9 cellular contexts compared by ENCODE assay signal in genomic region chr15:35308802-35309201, GRCh38.
DNase-seq lines count a peak whose midpoint lies in the region; ATAC-seq, FAIRE-seq and TF ChIP-seq lines count a peak whose summit lies in the region.
"Had no signal": no experiment of that assay in that cellular context is flagged by ENCODE, and none has a peak within 500 bp of the region (broad histone marks: within the 10 kb centered on the region; RNA-seq: fewer than 3 reads in every experiment).

No MANE protein-coding gene starts in this region.

- no peaks in the 10 kb centered on the region for H3K4me1 Mint-ChIP-seq in activated CD4-positive, alpha-beta T cell treated with anti-CD3 and anti-CD28 coated beads, Interleukin-2, amount 10 ng/mL, durations not matched to agents 7 days and 5 days
- H3K4me1 Mint-ChIP-seq in progenitor cell of endocrine pancreas (ENCODE audit: low read depth), result peaks cover 29% of the 10 kb centered on the region

- WGBS in K562 (ENCODE audit: insufficient coverage, low coverage, missing lambda C conversion rate), result 18% methylated on average over 2 of the region's 2 CpGs

- POLR2A ChIA-PET in K562 (lab: Yijun Ruan, JAX), result interaction anchor here (0.7 kb wide), 1 partner anchor 215 kb away, joined by 3 read pairs; no protein-coding TSS in a partner anchor
- POLR2A ChIA-PET in activated CD4-positive, alpha-beta T cell treated with anti-CD3 and anti-CD28 coated beads, Interleukin-2, amount 10 ng/mL, durations not matched to agents 7 days and 5 days (lab: Charles Lee), result no interaction called here

- no peaks in the 10 kb centered on the region for H3K27me3 Mint-ChIP-seq in activated CD4-positive, alpha-beta T cell treated with anti-CD3 and anti-CD28 coated beads, Interleukin-2, amount 10 ng/mL, durations not matched to agents 7 days and 5 days
- no peaks in the 10 kb centered on the region for H3K27me3 Mint-ChIP-seq in progenitor cell of endocrine pancreas

- H3K4me3 Mint-ChIP-seq in activated CD4-positive, alpha-beta T cell treated with anti-CD3 and anti-CD28 coated beads, Interleukin-2, amount 10 ng/mL, durations not matched to agents 7 days and 5 days, result no peak overlapping the region
- H3K4me3 Mint-ChIP-seq in progenitor cell of endocrine pancreas (ENCODE audit: low read depth), result no peak overlapping the region

- no peak overlapping the region for H3K27ac Mint-ChIP-seq in activated CD4-positive, alpha-beta T cell treated with anti-CD3 and anti-CD28 coated beads, Interleukin-2, amount 10 ng/mL, durations not matched to agents 7 days and 5 days
- no peak overlapping the region for H3K27ac Mint-ChIP-seq in progenitor cell of endocrine pancreas

- H3K27ac ChIP-seq in K562 (ENCODE audit: extremely low read depth, low read depth, low read length), result no peak overlapping the region
- H3K27ac ChIP-seq in thoracic aorta, result peak overlapping the region; percentile 49 to 74

- H3K9me3 Mint-ChIP-seq in activated CD4-positive, alpha-beta T cell treated with anti-CD3 and anti-CD28 coated beads, Interleukin-2, amount 10 ng/mL, durations not matched to agents 7 days and 5 days, result no peaks in the 10 kb centered on the region
- no peaks in the 10 kb centered on the region for H3K9me3 Mint-ChIP-seq in progenitor cell of endocrine pancreas (ENCODE audit: low read depth)

- no peaks in the 10 kb centered on the region for H3K9me3 ChIP-seq in K562 (replicated peaks; ENCODE audit: control insufficient read depth, insufficient read depth, low read depth, low read length)
- H3K9me3 ChIP-seq in thoracic aorta, result no peaks in the 10 kb centered on the region

- H3K79me2 ChIP-seq in K562 (ENCODE audit: control insufficient read depth, insufficient read depth, low read length), result no peaks in the 10 kb centered on the region

- H3K9ac ChIP-seq in K562 (ENCODE audit: insufficient read depth in 1 of 2, low read depth in 2 of 2, low read length in 2 of 2), result no peak overlapping the region

- TF ChIP-seq RAD21 in K562 (CRISPR knock-in tag; conservative IDR thresholded peaks at IDR 0.05 in 1 of 2, IDR thresholded peaks at IDR 0.05 in 1 of 2), result no peak

- TF ChIP-seq EP300 in K562 (IDR thresholded peaks at IDR 0.05; ENCODE audit: low read length), result no peak

- TF ChIP-seq POLR2A in K562 (conservative IDR thresholded peaks at IDR 0.05), result no peak

- H4K20me1 ChIP-seq in K562 (replicated peaks; ENCODE audit: control insufficient read depth, insufficient read depth, low read length), result no peaks in the 10 kb centered on the region

- DNase-seq in HS-27A (ENCODE audit: low read depth) (peak; percentile 69), K562 (ENCODE audit: extremely low read depth in 1 of 4, low spot score in 3 of 4) (no peak), iris pigment epithelial cell (ENCODE audit: low read depth) (peak; percentile 99), thoracic aorta (ENCODE audit: low spot score) (no peak), progenitor cell of endocrine pancreas (ENCODE audit: low spot score, unreplicated experiment) (no peak)
- DNase-seq in activated CD4-positive, alpha-beta T cell treated with anti-CD3 and anti-CD28 coated beads, Interleukin-2, amount 10 ng/mL, durations not matched to agents 7 days and 5 days, result no peak
- DNase-seq: stimulated activated CD4-positive, alpha-beta T cell treated with anti-CD3 and anti-CD28 coated beads, Interleukin-12 subunit alpha, Interleukin-12 subunit beta, amount 100 ng/mL, for 4 hours had no signal

- H3K27me3 ChIP-seq in K562 (ENCODE audit: control insufficient read depth in 2 of 2, insufficient read depth in 2 of 2, low read length in 2 of 2), result no peaks in the 10 kb centered on the region
- H3K27me3 ChIP-seq in thoracic aorta (replicated peaks; ENCODE audit: insufficient read depth), result no peaks in the 10 kb centered on the region

- H3K36me3 ChIP-seq in K562 (ENCODE audit: control insufficient read depth, insufficient read depth, low read length), result no peaks in the 10 kb centered on the region
- no peaks in the 10 kb centered on the region for H3K36me3 ChIP-seq in thoracic aorta

- H3K4me2 ChIP-seq in K562 (ENCODE audit: insufficient read depth, low read length), result peak overlapping the region; percentile 10; the same call in 1 of the 2 replicates

- intact Hi-C loops in K562 (cut with micrococcal nuclease), result no loop called here

- in situ Hi-C loops in K562 (cut with MboI), result no loop called here

- TF ChIP-seq CTCF in K562 (IDR thresholded peaks at IDR 0.05 in 2 of 3, conservative IDR thresholded peaks at IDR 0.05 in 1 of 3; ENCODE audit: insufficient read depth in 2 of 3, low read depth in 1 of 3, low read length in 3 of 3) (no peak), thoracic aorta (IDR thresholded peaks at IDR 0.05) (no peak), progenitor cell of endocrine pancreas (IDR thresholded peaks at IDR 0.05; ENCODE audit: unreplicated experiment) (no peak)

- ATAC-seq in K562 (no peak), thoracic aorta (ENCODE audit: insufficient number of reproducible peaks, low FRiP score, low read depth) (peak; percentile 76), GM18867 (IDR thresholded peaks at IDR 0.05; ENCODE audit: unreplicated experiment) (no peak)

- CTCF ChIA-PET in K562 (lab: Yijun Ruan, JAX; ENCODE audit: low intra/inter-chr PET ratio), result no interaction called here
- CTCF ChIA-PET in activated CD4-positive, alpha-beta T cell treated with anti-CD3 and anti-CD28 coated beads, Interleukin-2, amount 10 ng/mL, durations not matched to agents 7 days and 5 days (lab: Charles Lee), result interaction anchor here (0.7 kb wide), 1 partner anchor 87 kb away, joined by 3 read pairs; no protein-coding TSS in a partner anchor

- no peak overlapping the region for H3K4me3 ChIP-seq in K562
- no peak overlapping the region for H3K4me3 ChIP-seq in thoracic aorta

- no peaks in the 10 kb centered on the region for H3K36me3 Mint-ChIP-seq in activated CD4-positive, alpha-beta T cell treated with anti-CD3 and anti-CD28 coated beads, Interleukin-2, amount 10 ng/mL, durations not matched to agents 7 days and 5 days (ENCODE audit: low read depth)
- no peaks in the 10 kb centered on the region for H3K36me3 Mint-ChIP-seq in progenitor cell of endocrine pancreas (ENCODE audit: insufficient read depth)

- H2AFZ ChIP-seq in K562 (ENCODE audit: low read depth, low read length), result peak overlapping the region; percentile 19

- peaks cover 0 to 25% of the 10 kb centered on the region in 2 experiments; a peak in 3 of 5 replicates for H3K4me1 ChIP-seq in K562 (replicated peaks in 1 of 2; ENCODE audit: control insufficient read depth in 2 of 2, insufficient read depth in 2 of 2, low read length in 2 of 2)
- H3K4me1 ChIP-seq in thoracic aorta (ENCODE audit: control insufficient read depth in 1 of 2, low read depth in 2 of 2), result peaks cover 25 to 65% of the 10 kb centered on the region in 2 donors

- no TSS peak for BruUV-seq in K562 (replicated peaks; lab: Mats Ljungman, UMichigan)

- peak; percentile 67 for FAIRE-seq in K562 (lab: Jason Lieb, UNC)
- FAIRE-seq: GM18507 had no signal

- H3K9me1 ChIP-seq in K562 (ENCODE audit: control insufficient read depth, insufficient read depth, low read length), result no peaks in the 10 kb centered on the region

TF ChIP-seq in K562, 482 proteins besides CTCF, POLR2A, EP300 and RAD21:
- TF ChIP-seq SOX6 (IDR thresholded peaks at IDR 0.05), result peak; percentile 38; the same call in 1 of the 2 replicates
- TF ChIP-seq HMG20B (CRISPR knock-in tag; IDR thresholded peaks at IDR 0.05), result no peak
- no peak for TF ChIP-seq HLTF (IDR thresholded peaks at IDR 0.05)

Comparison
In these comparisons a context has a peak if more than half of its experiments do, and no peak if none do; other contexts are left out.
1. DNase-seq: peak in HS-27A (single experiment) and iris pigment epithelial cell (single experiment); none in K562 (0 of 4), thoracic aorta (single experiment), activated CD4-positive, alpha-beta T cell treated with anti-CD3 and anti-CD28 coated beads, Interleukin-2, amount 10 ng/mL, durations not matched to agents 7 days and 5 days (single experiment) and progenitor cell of endocrine pancreas (single experiment).